Comparison of ENCODE assay signal across 29 cellular contexts in the genomic region with DNA sequence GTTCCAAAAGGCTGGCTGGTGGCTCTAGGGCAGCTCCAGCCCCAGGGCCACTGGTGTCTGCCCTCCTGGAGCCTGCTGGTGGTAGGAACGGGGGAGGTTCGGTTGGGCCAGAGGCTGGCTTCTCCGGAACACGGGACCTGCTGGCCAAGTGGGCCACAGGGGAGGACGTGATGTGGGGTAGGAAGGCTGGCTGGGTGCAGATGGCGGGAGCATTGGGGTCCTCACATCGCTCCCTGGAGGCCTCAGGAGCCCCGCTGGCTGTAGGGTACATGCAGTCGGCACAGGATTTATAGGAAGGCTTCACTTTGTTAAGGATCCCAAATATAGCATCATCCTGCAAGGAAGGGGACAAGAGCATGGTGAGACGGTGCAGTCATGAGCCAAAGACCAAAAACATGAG. TPM values are rescaled to one million over a fixed set of nuclear protein-coding genes. Genes with fewer than 3 reads are reported as not detected.
DNase-seq lines count a peak whose midpoint lies in the region; ATAC-seq and TF ChIP-seq lines count a peak whose summit lies in the region.
"Had no signal": no experiment of that assay in that cellular context is flagged by ENCODE, and none has a peak within 500 bp of the region (broad histone marks: within the 10 kb centered on the region; RNA-seq: fewer than 3 reads in every experiment).

No MANE protein-coding gene starts in this region.

- H3K9me3 ChIP-seq in adipocyte (ENCODE audit: control insufficient read depth, low read length): no peaks in the 10 kb centered on the region
- H3K9me3 ChIP-seq in spleen: no peaks in the 10 kb centered on the region
- H3K9me3 ChIP-seq in naive thymus-derived CD4-positive, alpha-beta T cell (ENCODE audit: control insufficient read depth in 2 of 3, low read length in 3 of 3): no peaks in the 10 kb centered on the region
- H3K9me3 ChIP-seq: BLaER1 had no signal

- H3K4me3 ChIP-seq in H7 (ENCODE audit: insufficient read depth, low read depth, low read length) (no peak overlapping the region), adipocyte (ENCODE audit: low read length) (no peak overlapping the region), spleen (no peak overlapping the region)
- H3K4me3 ChIP-seq in naive thymus-derived CD4-positive, alpha-beta T cell (ENCODE audit: low read length): no peak overlapping the region
- H3K4me3 ChIP-seq: BLaER1, hepatocyte had no signal

- CTCF ChIA-PET in naive thymus-derived CD4-positive, alpha-beta T cell (lab: Charles Lee): no interaction called here

- H3K27me3 ChIP-seq in H7 (ENCODE audit: control insufficient read depth, insufficient read depth, low read length) (no peaks in the 10 kb centered on the region), adipocyte (replicated peaks; ENCODE audit: control insufficient read depth, insufficient read depth, low read length) (no peaks in the 10 kb centered on the region), spleen (replicated peaks in 1 of 7) (no peaks in the 10 kb centered on the region)
- no peaks in the 10 kb centered on the region for H3K27me3 ChIP-seq in naive thymus-derived CD4-positive, alpha-beta T cell (ENCODE audit: control insufficient read depth in 2 of 2, insufficient read depth in 2 of 2, low read length in 2 of 2)
- H3K27me3 ChIP-seq: BLaER1, foreskin keratinocyte, hepatocyte had no signal

- no peak overlapping the region for H3K4me3 Mint-ChIP-seq in naive thymus-derived CD4-positive, alpha-beta T cell
- H3K4me3 Mint-ChIP-seq: activated B cell treated with CpG ODN at 0.5 μM for 24 hours; activated CD4-positive, alpha-beta T cell treated with anti-CD3 and anti-CD28 coated beads, Interleukin-2, amount 10 ng/mL, durations not matched to agents 7 days and 5 days; activated naive CD8-positive, alpha-beta T cell; endodermal cell; neural crest cell; stimulated activated memory B cell treated with anti-CD40 and anti-IgM and Interleukin-4, amounts not matched to agents 10 μg/mL and 1 μg/mL and 100 μg/mL, for 72 hours; T-cell had no signal

- H3K9ac ChIP-seq in adipocyte (ENCODE audit: low read length): peak overlapping the region; percentile 44

- no peak overlapping the region for H3K27ac ChIP-seq in spleen
- no peak overlapping the region for H3K27ac ChIP-seq in naive thymus-derived CD4-positive, alpha-beta T cell (ENCODE audit: low read depth, low read length)
- H3K27ac ChIP-seq: BLaER1, foreskin keratinocyte, hepatocyte had no signal

- H3K9me3 Mint-ChIP-seq in naive thymus-derived CD4-positive, alpha-beta T cell: no peaks in the 10 kb centered on the region
- H3K9me3 Mint-ChIP-seq: activated B cell treated with CpG ODN at 0.5 μM for 24 hours; activated CD4-positive, alpha-beta T cell treated with anti-CD3 and anti-CD28 coated beads, Interleukin-2, amount 10 ng/mL, durations not matched to agents 7 days and 5 days; endodermal cell; neural crest cell; stimulated activated memory B cell treated with anti-CD40 and anti-IgM and Interleukin-4, amounts not matched to agents 10 μg/mL and 1 μg/mL and 100 μg/mL, for 72 hours; T-cell had no signal

- intact Hi-C loops in spleen (cut with DNase I; ENCODE audit: low total_unique reads): no loop called here
- intact Hi-C loops in naive thymus-derived CD4-positive, alpha-beta T cell (cut with micrococcal nuclease): no loop called here

- TF ChIP-seq CTCF in spleen (IDR thresholded peaks at IDR 0.05 in 8 of 11, conservative IDR thresholded peaks at IDR 0.05 in 3 of 11): no peak

- no peaks in the 10 kb centered on the region for H3K27me3 Mint-ChIP-seq in naive thymus-derived CD4-positive, alpha-beta T cell
- H3K27me3 Mint-ChIP-seq: activated B cell treated with CpG ODN at 0.5 μM for 24 hours; activated CD4-positive, alpha-beta T cell treated with anti-CD3 and anti-CD28 coated beads, Interleukin-2, amount 10 ng/mL, durations not matched to agents 7 days and 5 days; activated naive CD8-positive, alpha-beta T cell; stimulated activated memory B cell treated with anti-CD40 and anti-IgM and Interleukin-4, amounts not matched to agents 10 μg/mL and 1 μg/mL and 100 μg/mL, for 72 hours; T-cell had no signal

- H3K4me1 ChIP-seq in adipocyte (ENCODE audit: control insufficient read depth, insufficient read depth, low read length) (peaks cover 15% of the 10 kb centered on the region), spleen (peaks cover 0 to 4% (median 0%) of the 10 kb centered on the region in 6 donors)
- H3K4me1 ChIP-seq in naive thymus-derived CD4-positive, alpha-beta T cell (ENCODE audit: control insufficient read depth in 2 of 2, insufficient read depth in 2 of 2, low read length in 2 of 2): no peaks in the 10 kb centered on the region
- H3K4me1 ChIP-seq: foreskin keratinocyte had no signal

- no peak for TF ChIP-seq POLR2A in spleen (IDR thresholded peaks at IDR 0.05)

- no peaks in the 10 kb centered on the region for H3K4me1 Mint-ChIP-seq in naive thymus-derived CD4-positive, alpha-beta T cell
- H3K4me1 Mint-ChIP-seq: activated B cell treated with CpG ODN at 0.5 μM for 24 hours; activated CD4-positive, alpha-beta T cell treated with anti-CD3 and anti-CD28 coated beads, Interleukin-2, amount 10 ng/mL, durations not matched to agents 7 days and 5 days; stimulated activated memory B cell treated with anti-CD40 and anti-IgM and Interleukin-4, amounts not matched to agents 10 μg/mL and 1 μg/mL and 100 μg/mL, for 72 hours; T-cell had no signal

- H3K36me3 ChIP-seq in H7 (replicated peaks; ENCODE audit: control insufficient read depth, insufficient read depth, low read length): peaks cover 8% of the 10 kb centered on the region
- H3K36me3 ChIP-seq in adipocyte (ENCODE audit: control insufficient read depth, insufficient read depth, low read length, severe bottlenecking): peaks cover 91% of the 10 kb centered on the region
- peaks cover 6 to 100% (median 69%) of the 10 kb centered on the region in 6 donors for H3K36me3 ChIP-seq in spleen
- peaks cover 0 to 45% (median 3%) of the 10 kb centered on the region in 3 experiments for H3K36me3 ChIP-seq in naive thymus-derived CD4-positive, alpha-beta T cell (ENCODE audit: control insufficient read depth in 2 of 3, insufficient read depth in 3 of 3, low read length in 3 of 3)

- peak; percentile 7 for ATAC-seq in left lobe of liver
- ATAC-seq in naive thymus-derived CD4-positive, alpha-beta T cell: no peak
- ATAC-seq: esophagus mucosa; foreskin keratinocyte; HCT116; HepG2; stimulated activated memory B cell treated with anti-CD40 and anti-IgM and Interleukin-4, amounts not matched to agents 10 μg/mL and 1 μg/mL and 100 μg/mL, for 72 hours; T-cell had no signal

- H3K36me3 Mint-ChIP-seq in naive thymus-derived CD4-positive, alpha-beta T cell: peaks cover 3 to 50% (median 13%) of the 10 kb centered on the region in 5 donors

- WGBS in spleen, 5 donors: 82 to 94% (median 91%) methylated on average over 10 of the region's 10 CpGs

- POLR2A ChIA-PET in naive thymus-derived CD4-positive, alpha-beta T cell (lab: Charles Lee): no interaction called here

- H3K27ac Mint-ChIP-seq in naive thymus-derived CD4-positive, alpha-beta T cell: peak overlapping the region in 2 of 9 donors; percentile 41 to 43
- H3K27ac Mint-ChIP-seq: activated B cell treated with CpG ODN at 0.5 μM for 24 hours; activated CD4-positive, alpha-beta T cell treated with anti-CD3 and anti-CD28 coated beads, Interleukin-2, amount 10 ng/mL, durations not matched to agents 7 days and 5 days; activated naive CD8-positive, alpha-beta T cell; endodermal cell; stimulated activated memory B cell treated with anti-CD40 and anti-IgM and Interleukin-4, amounts not matched to agents 10 μg/mL and 1 μg/mL and 100 μg/mL, for 72 hours; T-cell had no signal

- peak; percentile 25 for DNase-seq in H7
- DNase-seq in adipocyte (ENCODE audit: low read depth): no peak
- DNase-seq in left lobe of liver (ENCODE audit: low spot score): no peak
- DNase-seq in spleen: peak; percentile 65
- DNase-seq in NCI-H1436 treated with DMSO at 0.1 percent for 48 hours (lab: John Stamatoyannopoulos, UW): no peak
- no peak for DNase-seq in NAMALWA (ENCODE audit: low spot score)
- no peak for DNase-seq in naive thymus-derived CD4-positive, alpha-beta T cell
- DNase-seq: ACHN; activated B cell treated with CpG ODN at 0.5 μM for 24 hours; activated CD4-positive, alpha-beta T cell treated with anti-CD3 and anti-CD28 coated beads, Interleukin-2, amount 10 ng/mL, durations not matched to agents 7 days and 5 days; activated effector memory CD4-positive, alpha-beta T cell treated with Interleukin-2 at 50 U/mL for 16 hours; activated T-cell treated with anti-CD3 and anti-CD28 coated beads, Interleukin-2, amount 50 U/mL, for 1 hour; DMS 273 treated with DMSO at 0.1 percent for 48 hours; endodermal cell; foreskin keratinocyte; Karpas-422; kidney glomerular epithelial cell; NCI-H1436; NCI-H2107; NCI-H82; T-cell had no signal

RNA-seq across cellular contexts. Expression of gene CORO1C, which starts 57.6 kb away (rescaled TPM):
- 52.2 and 55.5 TPM in 2 replicates for total RNA-seq in H7 (2014; rRNA removed; shearing (Covaris generic))
- 39.2 TPM for total RNA-seq in left lobe of liver
- 100 to 1,000 TPM in 2 of 7 donors, 10 to 100 TPM in 5; 71.2 to 119 (median 79.1) TPM for total RNA-seq in spleen
- 10 to 100 TPM; 12.0 to 26.1 (median 17.1) TPM for polyA plus RNA-seq in spleen
- total RNA-seq in naive thymus-derived CD4-positive, alpha-beta T cell: 10 to 100 TPM in 3 of 5 experiments, 1 to 10 TPM in 2; 7.6 to 71.8 (median 15.7) TPM
- polyA plus RNA-seq in naive thymus-derived CD4-positive, alpha-beta T cell: 1 to 10 TPM; 2.5 to 4.0 TPM

Comparison
In these comparisons a context has a peak if more than half of its experiments do, and no peak if none do; other contexts are left out.
1. DNase-seq: peak in H7 (single experiment) and spleen (single experiment); none in adipocyte (single experiment), left lobe of liver (single experiment), NCI-H1436 treated with DMSO at 0.1 percent for 48 hours (single experiment), NAMALWA (single experiment) and naive thymus-derived CD4-positive, alpha-beta T cell (0 of 9).